Comparison of ENCODE assay signal across 22 cellular contexts in the genomic region with DNA sequence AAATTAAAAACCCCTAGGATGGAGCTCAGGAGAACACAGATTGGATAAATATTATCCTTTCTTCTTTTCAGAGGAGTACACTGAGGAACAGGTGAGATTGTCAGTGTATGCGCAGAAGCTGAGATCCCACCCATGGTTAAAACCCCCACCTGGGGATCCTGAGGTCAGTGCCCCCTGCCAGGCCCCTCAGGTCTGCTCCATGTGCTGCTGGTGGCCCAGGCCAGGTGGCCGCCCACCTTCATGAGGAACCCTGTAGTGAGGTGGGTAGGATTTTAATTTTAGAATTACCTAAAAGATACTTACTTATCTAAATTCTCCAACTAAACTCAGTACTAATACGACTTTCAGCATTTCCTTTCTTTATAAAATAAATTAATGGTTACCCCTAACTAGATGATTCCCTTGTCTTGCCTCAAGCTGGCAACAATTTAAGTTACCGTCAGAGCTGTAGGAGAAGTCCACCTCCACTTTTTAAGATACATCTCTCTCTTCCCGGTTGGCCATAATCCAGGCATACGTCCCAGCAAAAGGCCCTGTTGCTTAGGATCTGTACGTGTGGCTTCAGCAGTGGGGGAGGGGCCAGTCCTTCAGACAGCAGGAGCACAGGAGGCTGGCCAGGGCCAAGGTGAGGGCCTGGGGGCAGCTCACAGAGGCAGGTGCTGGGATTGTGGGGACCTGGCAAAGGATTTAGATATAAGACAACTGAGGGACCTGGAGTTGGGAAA.
DNase-seq lines count a peak whose midpoint lies in the region; TF ChIP-seq lines count a peak whose summit lies in the region.
"Had no signal": no experiment of that assay in that cellular context is flagged by ENCODE, and none has a peak within 500 bp of the region (broad histone marks: within the 10 kb centered on the region; RNA-seq: fewer than 3 reads in every experiment).

No MANE protein-coding gene starts in this region.

- peak; percentile 12 for DNase-seq in stimulated activated CD4-positive, alpha-beta T cell treated with anti-CD3 and anti-CD28 coated beads, Interleukin-15, amount 100 ng/mL, for 24 hours
- DNase-seq in stimulated activated CD4-positive, alpha-beta T cell treated with anti-CD3 and anti-CD28 coated beads, Interleukin-1b, Interleukin-23, amount 100 ng/mL, for 48 hours = no peak
- peak; percentile 80 for DNase-seq in WERI-Rb-1
- peak; percentile 84 for DNase-seq in islet precursor cell
- DNase-seq in NCI-H748 (lab: John Stamatoyannopoulos, UW; ENCODE audit: unreplicated experiment) = no peak
- no peak for DNase-seq in HuH-7 (ENCODE audit: low spot score)
- DNase-seq in OCI-M1 (lab: John Stamatoyannopoulos, UW) = no peak
- DNase-seq in CD8-positive, alpha-beta memory T cell = no peak
- DNase-seq: activated CD4-positive, alpha-beta T cell treated with anti-CD3 and anti-CD28 coated beads, Interleukin-2, amount 10 ng/mL, durations not matched to agents 24 days and 14 days; activated CD8-positive, alpha-beta memory T cell treated with anti-CD3 and anti-CD28 coated beads, Interleukin-2, amount 10 ng/mL, durations not matched to agents 7 days and 5 days; cortex of kidney; kidney; natural killer cell; NCI-H1048; NCI-H2107; NCI-H524 treated with DMSO at 0.1 percent for 48 hours; SHP77 treated with DMSO at 0.1 percent for 48 hours; sigmoid colon; T-helper 1 cell had no signal

- CTCF ChIA-PET in CD8-positive, alpha-beta memory T cell (lab: Charles Lee) = no interaction called here

- no peaks in the 10 kb centered on the region for H3K4me1 ChIP-seq in CD8-positive, alpha-beta memory T cell (ENCODE audit: insufficient read depth, low read length)
- H3K4me1 ChIP-seq: sigmoid colon, vagina had no signal

- no peak for TF ChIP-seq CTCF in WERI-Rb-1 (IDR thresholded peaks at IDR 0.05; ENCODE audit: low read depth, low read length)

- peaks cover 0 to 2% (median 0%) of the 10 kb centered on the region in 3 donors for H3K4me1 Mint-ChIP-seq in CD8-positive, alpha-beta memory T cell
- H3K4me1 Mint-ChIP-seq: activated CD4-positive, alpha-beta T cell treated with anti-CD3 and anti-CD28 coated beads, Interleukin-2, amount 10 ng/mL, durations not matched to agents 24 days and 14 days; activated CD8-positive, alpha-beta memory T cell treated with anti-CD3 and anti-CD28 coated beads, Interleukin-2, amount 10 ng/mL, durations not matched to agents 7 days and 5 days; activated T-helper 17 cell treated with anti-CD3 and anti-CD28 coated beads, Interleukin-2, amount 50 U/mL, for 72 hours had no signal

- POLR2A ChIA-PET in CD8-positive, alpha-beta memory T cell (lab: Charles Lee) = no interaction called here

- no peak overlapping the region for H3K4me3 Mint-ChIP-seq in CD8-positive, alpha-beta memory T cell
- H3K4me3 Mint-ChIP-seq: activated CD4-positive, alpha-beta T cell treated with anti-CD3 and anti-CD28 coated beads, Interleukin-2, amount 10 ng/mL, durations not matched to agents 24 days and 14 days; activated CD8-positive, alpha-beta memory T cell treated with anti-CD3 and anti-CD28 coated beads, Interleukin-2, amount 10 ng/mL, durations not matched to agents 7 days and 5 days; activated T-helper 17 cell treated with anti-CD3 and anti-CD28 coated beads, Interleukin-2, amount 50 U/mL, for 72 hours; natural killer cell had no signal

- H3K9me3 ChIP-seq in WERI-Rb-1 (ENCODE audit: severe bottlenecking) = no peaks in the 10 kb centered on the region
- no peaks in the 10 kb centered on the region for H3K9me3 ChIP-seq in CD8-positive, alpha-beta memory T cell (ENCODE audit: low read length)
- H3K9me3 ChIP-seq: sigmoid colon, vagina had no signal

- H3K27me3 Mint-ChIP-seq in CD8-positive, alpha-beta memory T cell = no peaks in the 10 kb centered on the region
- H3K27me3 Mint-ChIP-seq: activated CD4-positive, alpha-beta T cell treated with anti-CD3 and anti-CD28 coated beads, Interleukin-2, amount 10 ng/mL, durations not matched to agents 24 days and 14 days; activated CD8-positive, alpha-beta memory T cell treated with anti-CD3 and anti-CD28 coated beads, Interleukin-2, amount 10 ng/mL, durations not matched to agents 7 days and 5 days; activated T-helper 17 cell treated with anti-CD3 and anti-CD28 coated beads, Interleukin-2, amount 50 U/mL, for 72 hours had no signal

- no peaks in the 10 kb centered on the region for H3K9me3 Mint-ChIP-seq in CD8-positive, alpha-beta memory T cell
- H3K9me3 Mint-ChIP-seq: activated CD4-positive, alpha-beta T cell treated with anti-CD3 and anti-CD28 coated beads, Interleukin-2, amount 10 ng/mL, durations not matched to agents 24 days and 14 days; activated T-helper 17 cell treated with anti-CD3 and anti-CD28 coated beads, Interleukin-2, amount 50 U/mL, for 72 hours; natural killer cell had no signal

- no peak overlapping the region for H3K4me3 ChIP-seq in WERI-Rb-1 (ENCODE audit: low read depth, low read length)
- no peak overlapping the region for H3K4me3 ChIP-seq in CD8-positive, alpha-beta memory T cell (ENCODE audit: low read length)
- H3K4me3 ChIP-seq: sigmoid colon, vagina had no signal

- H3K36me3 ChIP-seq in WERI-Rb-1 = peaks cover 21% of the 10 kb centered on the region
- no peaks in the 10 kb centered on the region for H3K36me3 ChIP-seq in CD8-positive, alpha-beta memory T cell (ENCODE audit: insufficient read depth, low read length)

- no peaks in the 10 kb centered on the region for H3K27me3 ChIP-seq in WERI-Rb-1 (ENCODE audit: insufficient read depth, low read depth, severe bottlenecking)
- no peaks in the 10 kb centered on the region for H3K27me3 ChIP-seq in CD8-positive, alpha-beta memory T cell (ENCODE audit: insufficient read depth, low read length, poor library complexity, severe bottlenecking)
- H3K27me3 ChIP-seq: sigmoid colon, vagina had no signal

- H3K27ac Mint-ChIP-seq in CD8-positive, alpha-beta memory T cell = no peak overlapping the region
- H3K27ac Mint-ChIP-seq: activated CD4-positive, alpha-beta T cell treated with anti-CD3 and anti-CD28 coated beads, Interleukin-2, amount 10 ng/mL, durations not matched to agents 24 days and 14 days; activated CD8-positive, alpha-beta memory T cell treated with anti-CD3 and anti-CD28 coated beads, Interleukin-2, amount 10 ng/mL, durations not matched to agents 7 days and 5 days; activated T-helper 17 cell treated with anti-CD3 and anti-CD28 coated beads, Interleukin-2, amount 50 U/mL, for 72 hours; natural killer cell had no signal

- peak overlapping the region; percentile 16; the same call in 1 of the 2 replicates for H3K27ac ChIP-seq in WERI-Rb-1
- no peak overlapping the region for H3K27ac ChIP-seq in CD8-positive, alpha-beta memory T cell (ENCODE audit: low read depth, low read length)
- H3K27ac ChIP-seq: KMS-11, sigmoid colon, vagina had no signal

- H3K36me3 Mint-ChIP-seq in CD8-positive, alpha-beta memory T cell = peaks cover 0 to 3% (median 2%) of the 10 kb centered on the region in 3 donors
- H3K36me3 Mint-ChIP-seq: activated CD8-positive, alpha-beta memory T cell treated with anti-CD3 and anti-CD28 coated beads, Interleukin-2, amount 10 ng/mL, durations not matched to agents 7 days and 5 days; natural killer cell had no signal

Comparison
In these comparisons a context has a peak if more than half of its experiments do, and no peak if none do; other contexts are left out.
1. DNase-seq: peak in stimulated activated CD4-positive, alpha-beta T cell treated with anti-CD3 and anti-CD28 coated beads, Interleukin-15, amount 100 ng/mL, for 24 hours (single experiment), WERI-Rb-1 (single experiment) and islet precursor cell (single experiment); none in stimulated activated CD4-positive, alpha-beta T cell treated with anti-CD3 and anti-CD28 coated beads, Interleukin-1b, Interleukin-23, amount 100 ng/mL, for 48 hours (single experiment), NCI-H748 (single experiment), HuH-7 (single experiment), OCI-M1 (single experiment) and CD8-positive, alpha-beta memory T cell (0 of 5).